Comparison of ENCODE assay signal across 17 cellular contexts in genomic region chr14:74754157-74754556, GRCh38.
"Had no signal": no experiment of that assay in that cellular context is flagged by ENCODE, and none has a peak within 500 bp of the region (broad histone marks: within the 10 kb centered on the region; RNA-seq: fewer than 3 reads in every experiment).

No MANE protein-coding gene starts in this region.

- H2AFZ ChIP-seq: neural progenitor cell had no signal

- DNase-seq: effector memory CD4-positive, alpha-beta T cell; gastrocnemius medialis; heart right ventricle; hypothalamus; islet precursor cell; nucleus accumbens; pancreas; right cardiac atrium; stimulated activated CD4-positive, alpha-beta T cell treated with anti-CD3 and anti-CD28 coated beads, Interleukin-4, amount 100 ng/mL, for 24 hours; tibial artery; upper lobe of left lung; uterus had no signal

- H3K9me3 ChIP-seq: gastrocnemius medialis, pancreas had no signal

- H3K36me3 ChIP-seq: gastrocnemius medialis, heart right ventricle, neural progenitor cell, pancreas, tibial artery, upper lobe of left lung, uterus had no signal

- ATAC-seq: esophagus mucosa; gastrocnemius medialis; heart right ventricle; left lobe of liver; natural killer cell treated with Interleukin-12 subunit alpha and Interleukin-12 subunit beta and Interleukin-15 and Interleukin-18, amount 100 ng/mL, for 72 hours; pancreas; right cardiac atrium; stimulated activated memory B cell treated with anti-CD40 and anti-IgM and Interleukin-4, amounts not matched to agents 10 μg/mL and 1 μg/mL and 100 μg/mL, for 72 hours had no signal

- H3K4me2 ChIP-seq: neural progenitor cell had no signal

- H3K4me3 ChIP-seq: gastrocnemius medialis, heart right ventricle, neural progenitor cell, pancreas, tibial artery, upper lobe of left lung, uterus had no signal

- H3K4me1 ChIP-seq: gastrocnemius medialis, heart right ventricle, neural progenitor cell, pancreas, tibial artery, upper lobe of left lung, uterus had no signal

- H3K27ac ChIP-seq: gastrocnemius medialis, heart right ventricle, neural progenitor cell, pancreas, tibial artery, upper lobe of left lung, uterus had no signal

- H3K9ac ChIP-seq: neural progenitor cell had no signal

- H3K27me3 ChIP-seq: gastrocnemius medialis, heart right ventricle, neural progenitor cell, pancreas, tibial artery, upper lobe of left lung, uterus had no signal
